Comparison of ENCODE assay signal across 1 cellular context in genomic region chr1:93078935-93079654, GRCh38.
A peak's percentile ranks its signal among the peaks of the same experiment; 100 is the strongest.
TF ChIP-seq lines count a peak whose summit lies in the region.

MTF2 (plus strand) TSS chr1:93079283; CDS start chr1:93079527, 244 bp downstream.

TF ChIP-seq in K562, 482 proteins besides CTCF, POLR2A, EP300 and RAD21 (continued from another document and continues in another):
- no peak for TF ChIP-seq ZNF318 (IDR thresholded peaks at IDR 0.05; ENCODE audit: borderline replicate concordance in 1 of 2, low read depth in 1 of 2)
- TF ChIP-seq, protein P1, sequence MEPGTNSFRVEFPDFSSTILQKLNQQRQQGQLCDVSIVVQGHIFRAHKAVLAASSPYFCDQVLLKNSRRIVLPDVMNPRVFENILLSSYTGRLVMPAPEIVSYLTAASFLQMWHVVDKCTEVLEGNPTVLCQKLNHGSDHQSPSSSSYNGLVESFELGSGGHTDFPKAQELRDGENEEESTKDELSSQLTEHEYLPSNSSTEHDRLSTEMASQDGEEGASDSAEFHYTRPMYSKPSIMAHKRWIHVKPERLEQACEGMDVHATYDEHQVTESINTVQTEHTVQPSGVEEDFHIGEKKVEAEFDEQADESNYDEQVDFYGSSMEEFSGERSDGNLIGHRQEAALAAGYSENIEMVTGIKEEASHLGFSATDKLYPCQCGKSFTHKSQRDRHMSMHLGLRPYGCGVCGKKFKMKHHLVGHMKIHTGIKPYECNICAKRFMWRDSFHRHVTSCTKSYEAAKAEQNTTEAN (CRISPR knock-in tag; IDR thresholded peaks at IDR 0.05) = no peak; the same call in 1 of the 2 replicates
- TF ChIP-seq, protein P2, sequence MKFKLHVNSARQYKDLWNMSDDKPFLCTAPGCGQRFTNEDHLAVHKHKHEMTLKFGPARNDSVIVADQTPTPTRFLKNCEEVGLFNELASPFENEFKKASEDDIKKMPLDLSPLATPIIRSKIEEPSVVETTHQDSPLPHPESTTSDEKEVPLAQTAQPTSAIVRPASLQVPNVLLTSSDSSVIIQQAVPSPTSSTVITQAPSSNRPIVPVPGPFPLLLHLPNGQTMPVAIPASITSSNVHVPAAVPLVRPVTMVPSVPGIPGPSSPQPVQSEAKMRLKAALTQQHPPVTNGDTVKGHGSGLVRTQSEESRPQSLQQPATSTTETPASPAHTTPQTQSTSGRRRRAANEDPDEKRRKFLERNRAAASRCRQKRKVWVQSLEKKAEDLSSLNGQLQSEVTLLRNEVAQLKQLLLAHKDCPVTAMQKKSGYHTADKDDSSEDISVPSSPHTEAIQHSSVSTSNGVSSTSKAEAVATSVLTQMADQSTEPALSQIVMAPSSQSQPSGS (CRISPR knock-in tag; IDR thresholded peaks at IDR 0.05) = no peak
- peak in 1 of 2 experiments; percentile 96; a peak in 2 of 4 replicates for TF ChIP-seq NONO (IDR thresholded peaks at IDR 0.05; ENCODE audit: low read depth in 2 of 2, low read length in 1 of 2)
- peak; percentile 33; the same call in 1 of the 2 replicates for TF ChIP-seq DEAF1 (CRISPR knock-in tag; IDR thresholded peaks at IDR 0.05)
- TF ChIP-seq KLF1 (tag; IDR thresholded peaks at IDR 0.05) = peak; percentile 53; the same call in 1 of the 2 replicates
- TF ChIP-seq ZNF668 (CRISPR knock-in tag; IDR thresholded peaks at IDR 0.05) = peak; percentile 53
- TF ChIP-seq RFX1 (IDR thresholded peaks at IDR 0.05) = no peak
- peak; percentile 95 for TF ChIP-seq ZFX (CRISPR knock-in tag; IDR thresholded peaks at IDR 0.05)
- peak; percentile 86 for TF ChIP-seq GABPB1 (CRISPR knock-in tag; IDR thresholded peaks at IDR 0.05)
- peak; percentile 55 for TF ChIP-seq ELF1 (tag; IDR thresholded peaks at IDR 0.05)
- TF ChIP-seq SAFB2 (IDR thresholded peaks at IDR 0.05; ENCODE audit: borderline replicate concordance, low read depth, low read length, severe bottlenecking) = no peak
- TF ChIP-seq CBFA2T3 (IDR thresholded peaks at IDR 0.05) = peak; percentile 37; the same call in 1 of the 2 replicates
- TF ChIP-seq NFATC3 (IDR thresholded peaks at IDR 0.05) = no peak
- TF ChIP-seq, protein P3, sequence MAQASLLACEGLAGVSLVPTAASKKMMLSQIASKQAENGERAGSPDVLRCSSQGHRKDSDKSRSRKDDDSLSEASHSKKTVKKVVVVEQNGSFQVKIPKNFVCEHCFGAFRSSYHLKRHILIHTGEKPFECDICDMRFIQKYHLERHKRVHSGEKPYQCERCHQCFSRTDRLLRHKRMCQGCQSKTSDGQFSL (CRISPR knock-in tag; IDR thresholded peaks at IDR 0.05) = peak; percentile 100
- TF ChIP-seq, protein P3 (tag; IDR thresholded peaks at IDR 0.05) = peak in 1 of 2 experiments; percentile 99; a peak in 2 of 4 replicates
- TF ChIP-seq RUNX1 (IDR thresholded peaks at IDR 0.05; ENCODE audit: low read depth) = 0 out of 2 replicates have a peak, but pooled peaks have one; percentile 55
- TF ChIP-seq FOXK1 (CRISPR knock-in tag; IDR thresholded peaks at IDR 0.05; ENCODE audit: borderline replicate concordance) = no peak
- no peak for TF ChIP-seq ZNF77 (CRISPR knock-in tag; IDR thresholded peaks at IDR 0.05)
- no peak for TF ChIP-seq MCM7 (IDR thresholded peaks at IDR 0.05)
- no peak for TF ChIP-seq SNRNP70 (optimal IDR thresholded peaks at IDR 0.05; ENCODE audit: low read depth, low read length)
- TF ChIP-seq ZFP36 (IDR thresholded peaks at IDR 0.05; ENCODE audit: low read depth, low read length, partially characterized antibody) = peak; percentile 54
- TF ChIP-seq PYGO2 (tag; IDR thresholded peaks at IDR 0.05) = no peak
- TF ChIP-seq, protein P4, sequence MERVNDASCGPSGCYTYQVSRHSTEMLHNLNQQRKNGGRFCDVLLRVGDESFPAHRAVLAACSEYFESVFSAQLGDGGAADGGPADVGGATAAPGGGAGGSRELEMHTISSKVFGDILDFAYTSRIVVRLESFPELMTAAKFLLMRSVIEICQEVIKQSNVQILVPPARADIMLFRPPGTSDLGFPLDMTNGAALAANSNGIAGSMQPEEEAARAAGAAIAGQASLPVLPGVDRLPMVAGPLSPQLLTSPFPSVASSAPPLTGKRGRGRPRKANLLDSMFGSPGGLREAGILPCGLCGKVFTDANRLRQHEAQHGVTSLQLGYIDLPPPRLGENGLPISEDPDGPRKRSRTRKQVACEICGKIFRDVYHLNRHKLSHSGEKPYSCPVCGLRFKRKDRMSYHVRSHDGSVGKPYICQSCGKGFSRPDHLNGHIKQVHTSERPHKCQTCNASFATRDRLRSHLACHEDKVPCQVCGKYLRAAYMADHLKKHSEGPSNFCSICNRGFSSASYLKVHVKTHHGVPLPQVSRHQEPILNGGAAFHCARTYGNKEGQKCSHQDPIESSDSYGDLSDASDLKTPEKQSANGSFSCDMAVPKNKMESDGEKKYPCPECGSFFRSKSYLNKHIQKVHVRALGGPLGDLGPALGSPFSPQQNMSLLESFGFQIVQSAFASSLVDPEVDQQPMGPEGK (CRISPR knock-in tag; IDR thresholded peaks at IDR 0.05; ENCODE audit: borderline replicate concordance) = 0 out of 2 replicates have a peak, but pooled peaks have one; percentile 58
- TF ChIP-seq MCM5 (IDR thresholded peaks at IDR 0.05; ENCODE audit: low read depth) = no peak
- peak; percentile 94 for TF ChIP-seq TCF7 (IDR thresholded peaks at IDR 0.05; ENCODE audit: borderline replicate concordance)
- peak in 1 of 2 experiments; percentile 82; a peak in 3 of 4 replicates for TF ChIP-seq HDAC1 (IDR thresholded peaks at IDR 0.05)
- TF ChIP-seq ZNF143 (CRISPR knock-in tag; IDR thresholded peaks at IDR 0.05) = peak; percentile 93
- peak; percentile 79 for TF ChIP-seq ZBTB12 (CRISPR knock-in tag; IDR thresholded peaks at IDR 0.05)
- no peak for TF ChIP-seq ZFP1 (CRISPR knock-in tag; IDR thresholded peaks at IDR 0.05)
- TF ChIP-seq, protein P5, sequence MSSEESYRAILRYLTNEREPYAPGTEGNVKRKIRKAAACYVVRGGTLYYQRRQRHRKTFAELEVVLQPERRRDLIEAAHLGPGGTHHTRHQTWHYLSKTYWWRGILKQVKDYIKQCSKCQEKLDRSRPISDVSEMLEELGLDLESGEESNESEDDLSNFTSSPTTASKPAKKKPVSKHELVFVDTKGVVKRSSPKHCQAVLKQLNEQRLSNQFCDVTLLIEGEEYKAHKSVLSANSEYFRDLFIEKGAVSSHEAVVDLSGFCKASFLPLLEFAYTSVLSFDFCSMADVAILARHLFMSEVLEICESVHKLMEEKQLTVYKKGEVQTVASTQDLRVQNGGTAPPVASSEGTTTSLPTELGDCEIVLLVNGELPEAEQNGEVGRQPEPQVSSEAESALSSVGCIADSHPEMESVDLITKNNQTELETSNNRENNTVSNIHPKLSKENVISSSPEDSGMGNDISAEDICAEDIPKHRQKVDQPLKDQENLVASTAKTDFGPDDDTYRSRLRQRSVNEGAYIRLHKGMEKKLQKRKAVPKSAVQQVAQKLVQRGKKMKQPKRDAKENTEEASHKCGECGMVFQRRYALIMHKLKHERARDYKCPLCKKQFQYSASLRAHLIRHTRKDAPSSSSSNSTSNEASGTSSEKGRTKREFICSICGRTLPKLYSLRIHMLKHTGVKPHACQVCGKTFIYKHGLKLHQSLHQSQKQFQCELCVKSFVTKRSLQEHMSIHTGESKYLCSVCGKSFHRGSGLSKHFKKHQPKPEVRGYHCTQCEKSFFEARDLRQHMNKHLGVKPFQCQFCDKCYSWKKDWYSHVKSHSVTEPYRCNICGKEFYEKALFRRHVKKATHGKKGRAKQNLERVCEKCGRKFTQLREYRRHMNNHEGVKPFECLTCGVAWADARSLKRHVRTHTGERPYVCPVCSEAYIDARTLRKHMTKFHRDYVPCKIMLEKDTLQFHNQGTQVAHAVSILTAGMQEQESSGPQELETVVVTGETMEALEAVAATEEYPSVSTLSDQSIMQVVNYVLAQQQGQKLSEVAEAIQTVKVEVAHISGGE (CRISPR knock-in tag; IDR thresholded peaks at IDR 0.05) = peak in 1 of 3 experiments; percentile 69; a peak in 1 of 6 replicates
- no peak for TF ChIP-seq YBX1 (IDR thresholded peaks at IDR 0.05)
- peak in 1 of 2 experiments; percentile 96; a peak in 2 of 4 replicates for TF ChIP-seq KDM4B (IDR thresholded peaks at IDR 0.05; ENCODE audit: borderline replicate concordance in 2 of 2, low read depth in 1 of 2)
- peak; percentile 79 to 81 for TF ChIP-seq NRF1 (conservative IDR thresholded peaks at IDR 0.05 in 1 of 2, IDR thresholded peaks at IDR 0.05 in 1 of 2)
- no peak for TF ChIP-seq ZNF436 (CRISPR knock-in tag; IDR thresholded peaks at IDR 0.05)
- peak; percentile 89 for TF ChIP-seq ZNF644 (tag; IDR thresholded peaks at IDR 0.05; ENCODE audit: low read depth)
- no peak for TF ChIP-seq RBM17 (IDR thresholded peaks at IDR 0.05; ENCODE audit: borderline replicate concordance, low read depth, low read length)
- peak; percentile 68 for TF ChIP-seq ZNF431 (CRISPR knock-in tag; IDR thresholded peaks at IDR 0.05)
- TF ChIP-seq FOXK2 (conservative IDR thresholded peaks at IDR 0.05 in 1 of 2, IDR thresholded peaks at IDR 0.05 in 1 of 2; ENCODE audit: low read depth in 2 of 2) = peak in 1 of 2 experiments; percentile 72; a peak in 3 of 4 replicates
- no peak for TF ChIP-seq ZNF316 (IDR thresholded peaks at IDR 0.05)
